In the genomic region with DNA sequence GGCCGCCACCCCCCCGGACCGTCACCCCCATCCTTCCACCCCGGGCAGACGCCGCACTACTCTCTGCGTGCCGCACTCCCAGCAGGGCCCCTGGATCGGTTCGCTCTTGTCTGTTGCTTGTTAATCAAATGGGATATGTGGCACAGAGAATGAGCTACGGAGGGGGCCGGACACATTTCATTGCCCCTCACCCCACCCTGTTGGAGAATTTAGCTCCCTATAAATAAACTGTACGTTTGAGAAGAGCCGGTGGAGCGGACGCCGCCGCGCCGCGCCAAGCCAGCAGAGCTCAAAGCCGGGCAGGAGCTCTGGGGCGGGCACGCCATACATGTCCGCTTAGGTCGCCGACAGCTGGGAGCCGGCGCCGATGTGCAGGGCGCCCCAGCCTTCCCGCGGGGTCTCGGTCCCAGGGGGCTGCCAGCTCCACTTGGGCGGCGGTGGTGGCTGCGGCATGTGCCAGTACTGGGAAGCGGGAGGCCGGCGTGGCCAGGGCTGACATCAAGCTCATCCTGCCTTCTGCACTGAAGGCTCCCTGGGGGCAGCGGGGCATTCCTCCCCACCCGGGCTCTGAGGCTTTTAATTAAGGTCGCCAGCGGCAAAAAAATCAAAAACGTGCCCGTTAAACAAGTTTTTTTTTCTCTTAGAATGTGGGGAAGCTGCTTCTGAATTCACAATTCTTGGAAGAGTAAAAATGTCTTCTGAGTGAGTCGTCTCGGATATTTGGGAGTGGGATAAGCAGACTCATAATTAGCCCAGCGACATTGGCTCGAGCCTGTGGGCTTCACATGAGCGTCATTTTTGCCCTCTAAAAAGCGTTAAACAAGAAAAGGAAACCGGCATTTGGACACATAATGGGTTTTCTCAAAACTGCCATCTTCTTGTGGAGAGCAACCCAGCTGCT, we compare ENCODE assay signal across 10 cellular contexts. TPM values are rescaled to one million over a fixed set of nuclear protein-coding genes. Genes with fewer than 3 reads are reported as not detected.
DNase-seq lines count a peak whose midpoint lies in the region; ATAC-seq and TF ChIP-seq lines count a peak whose summit lies in the region.
"Had no signal": no experiment of that assay in that cellular context is flagged by ENCODE, and none has a peak within 500 bp of the region (broad histone marks: within the 10 kb centered on the region; RNA-seq: fewer than 3 reads in every experiment).

No MANE protein-coding gene starts in this region.

- H3K27ac Mint-ChIP-seq in progenitor cell of endocrine pancreas = no peak overlapping the region
- no peak overlapping the region for H3K27ac Mint-ChIP-seq in activated T-helper 2 cell treated with anti-CD3 and anti-CD28 coated beads, Interferon-gamma antibody, Interleukin-2, Interleukin-4, amounts not matched to agents 10 μg/mL and 5 μg/mL and 100 μg/mL, durations not matched to agents 14 hours and 24 hours and 36 hours
- no peak overlapping the region for H3K27ac Mint-ChIP-seq in Caco-2 (ENCODE audit: unreplicated experiment)

- H3K36me3 ChIP-seq in Panc1 (ENCODE audit: control insufficient read depth, insufficient read depth, low read length) (no peaks in the 10 kb centered on the region), left ventricle myocardium inferior (no peaks in the 10 kb centered on the region), Caco-2 (ENCODE audit: control insufficient read depth, insufficient read depth, low read length) (no peaks in the 10 kb centered on the region)

- H3K27ac ChIP-seq in Panc1 (ENCODE audit: low read length) (no peak overlapping the region), left ventricle myocardium inferior (replicated peaks) (no peak overlapping the region)

- intact Hi-C loops in Panc1 (cut with micrococcal nuclease; ENCODE audit: unreplicated experiment) = loop anchor here (5.0 to 10.0 kb wide), 2 partner anchors 44 to 1106 kb away; no protein-coding TSS in a partner anchor
- intact Hi-C loops in left ventricle myocardium inferior (cut with micrococcal nuclease) = no loop called here
- intact Hi-C loops in activated T-helper 2 cell treated with anti-CD3 and anti-CD28 coated beads, Interferon-gamma antibody, Interleukin-2, Interleukin-4, amounts not matched to agents 10 μg/mL and 5 μg/mL and 100 μg/mL, durations not matched to agents 14 hours and 24 hours and 36 hours (cut with micrococcal nuclease) = no loop called here
- intact Hi-C loops in Caco-2 (cut with micrococcal nuclease; ENCODE audit: unreplicated experiment) = loop anchor here (5.0 kb wide), 1 partner anchor 334 kb away; no protein-coding TSS in a partner anchor

- peak overlapping the region; percentile 1 to 29; a peak in 2 of 4 replicates for H3K4me3 ChIP-seq in Panc1 (ENCODE audit: low read depth in 2 of 2, low read length in 2 of 2)
- peak overlapping the region; percentile 67 for H3K4me3 ChIP-seq in left ventricle myocardium inferior
- no peak overlapping the region for H3K4me3 ChIP-seq in Caco-2 (ENCODE audit: low read depth, low read length)

- TF ChIP-seq CTCF in GM13977 (IDR thresholded peaks at IDR 0.05; ENCODE audit: extremely low read depth, insufficient read depth, missing control alignments) (no peak), Panc1 (IDR thresholded peaks at IDR 0.05) (no peak), left ventricle myocardium inferior (IDR thresholded peaks at IDR 0.05; ENCODE audit: borderline replicate concordance) (no peak), progenitor cell of endocrine pancreas (IDR thresholded peaks at IDR 0.05; ENCODE audit: unreplicated experiment) (no peak), Caco-2 (IDR thresholded peaks at IDR 0.05; ENCODE audit: insufficient read depth in 1 of 2, low read depth in 1 of 2, low read length in 1 of 2, severe bottlenecking in 1 of 2, unreplicated experiment in 1 of 2) (no peak)

- no TSS peak for BruUV-seq in Panc1 (replicated peaks; lab: Mats Ljungman, UMichigan)
- no TSS peak for BruUV-seq in Caco-2 (replicated peaks; lab: Mats Ljungman, UMichigan)

- DNase-seq in GM13977 (ENCODE audit: low spot score) (peak; percentile 26), Panc1 (ENCODE audit: low read depth, low spot score) (no peak), left ventricle myocardium inferior (no peak), progenitor cell of endocrine pancreas (ENCODE audit: low spot score, unreplicated experiment) (no peak), kidney glomerular epithelial cell (lab: John Stamatoyannopoulos, UW) (no peak), Caco-2 (no peak)
- no peak for DNase-seq in activated T-helper 2 cell treated with anti-CD3 and anti-CD28 coated beads, Interferon-gamma antibody, Interleukin-2, Interleukin-4, amounts not matched to agents 10 μg/mL and 5 μg/mL and 100 μg/mL, durations not matched to agents 14 hours and 24 hours and 36 hours (ENCODE audit: low spot score)
- DNase-seq: T-helper 9 cell had no signal

- H3K9me3 Mint-ChIP-seq in progenitor cell of endocrine pancreas (ENCODE audit: low read depth) (peaks cover 5% of the 10 kb centered on the region), Caco-2 (ENCODE audit: unreplicated experiment) (no peaks in the 10 kb centered on the region)
- no peaks in the 10 kb centered on the region for H3K9me3 Mint-ChIP-seq in activated T-helper 2 cell treated with anti-CD3 and anti-CD28 coated beads, Interferon-gamma antibody, Interleukin-2, Interleukin-4, amounts not matched to agents 10 μg/mL and 5 μg/mL and 100 μg/mL, durations not matched to agents 14 hours and 24 hours and 36 hours

- H3K4me3 Mint-ChIP-seq in progenitor cell of endocrine pancreas (ENCODE audit: low read depth) (peak overlapping the region; percentile 70), Caco-2 (ENCODE audit: unreplicated experiment) (no peak overlapping the region)
- no peak overlapping the region for H3K4me3 Mint-ChIP-seq in activated T-helper 2 cell treated with anti-CD3 and anti-CD28 coated beads, Interferon-gamma antibody, Interleukin-2, Interleukin-4, amounts not matched to agents 10 μg/mL and 5 μg/mL and 100 μg/mL, durations not matched to agents 14 hours and 24 hours and 36 hours (ENCODE audit: low read depth)

- ATAC-seq in Panc1 (peak; percentile 49), GM21737 (IDR thresholded peaks at IDR 0.05; ENCODE audit: unreplicated experiment) (no peak)

- no peaks in the 10 kb centered on the region for H3K4me1 ChIP-seq in Panc1 (ENCODE audit: control insufficient read depth, insufficient read depth, low read length)
- peaks cover 28% of the 10 kb centered on the region for H3K4me1 ChIP-seq in left ventricle myocardium inferior
- H3K4me1 ChIP-seq in Caco-2 = no peaks in the 10 kb centered on the region

- H3K36me3 Mint-ChIP-seq in progenitor cell of endocrine pancreas (ENCODE audit: insufficient read depth) (peaks cover 16% of the 10 kb centered on the region), Caco-2 (ENCODE audit: insufficient read depth, unreplicated experiment) (no peaks in the 10 kb centered on the region)
- H3K36me3 Mint-ChIP-seq in activated T-helper 2 cell treated with anti-CD3 and anti-CD28 coated beads, Interferon-gamma antibody, Interleukin-2, Interleukin-4, amounts not matched to agents 10 μg/mL and 5 μg/mL and 100 μg/mL, durations not matched to agents 14 hours and 24 hours and 36 hours (ENCODE audit: low read depth) = no peaks in the 10 kb centered on the region

- H3K9me3 ChIP-seq in Panc1 (ENCODE audit: control insufficient read depth, insufficient read depth, low read depth, low read length) = no peaks in the 10 kb centered on the region
- H3K9me3 ChIP-seq in left ventricle myocardium inferior (replicated peaks) = no peaks in the 10 kb centered on the region
- H3K9me3 ChIP-seq in Caco-2 = no peaks in the 10 kb centered on the region

- H3K27me3 Mint-ChIP-seq in progenitor cell of endocrine pancreas = peaks cover 63% of the 10 kb centered on the region
- peaks cover 54% of the 10 kb centered on the region for H3K27me3 Mint-ChIP-seq in activated T-helper 2 cell treated with anti-CD3 and anti-CD28 coated beads, Interferon-gamma antibody, Interleukin-2, Interleukin-4, amounts not matched to agents 10 μg/mL and 5 μg/mL and 100 μg/mL, durations not matched to agents 14 hours and 24 hours and 36 hours (ENCODE audit: low read depth)
- H3K27me3 Mint-ChIP-seq in Caco-2 (ENCODE audit: insufficient read depth, unreplicated experiment) = peaks cover 11% of the 10 kb centered on the region

- CTCF ChIA-PET in Panc1 (lab: Charles Lee) = no interaction called here
- CTCF ChIA-PET in Caco-2 (lab: Charles Lee) = interaction anchor here (1.9 kb wide), 1 partner anchor 43 kb away, joined by 6 read pairs; no protein-coding TSS in a partner anchor

- H3K27me3 ChIP-seq in Panc1 (ENCODE audit: control insufficient read depth, insufficient read depth, low read length) (peaks cover 10% of the 10 kb centered on the region; the same call in 1 of the 2 replicates), left ventricle myocardium inferior (ENCODE audit: low read depth) (peaks cover 54% of the 10 kb centered on the region), Caco-2 (replicated peaks; ENCODE audit: control insufficient read depth, insufficient read depth, low read length) (no peaks in the 10 kb centered on the region; the same call in 1 of the 2 replicates)

- peaks cover 24% of the 10 kb centered on the region for H3K4me1 Mint-ChIP-seq in progenitor cell of endocrine pancreas (ENCODE audit: low read depth)
- no peaks in the 10 kb centered on the region for H3K4me1 Mint-ChIP-seq in activated T-helper 2 cell treated with anti-CD3 and anti-CD28 coated beads, Interferon-gamma antibody, Interleukin-2, Interleukin-4, amounts not matched to agents 10 μg/mL and 5 μg/mL and 100 μg/mL, durations not matched to agents 14 hours and 24 hours and 36 hours (ENCODE audit: low read depth)
- H3K4me1 Mint-ChIP-seq in Caco-2 (ENCODE audit: low read depth, unreplicated experiment) = peaks cover 5% of the 10 kb centered on the region

- POLR2A ChIA-PET in Panc1 (lab: Charles Lee) (no interaction called here), Caco-2 (lab: Charles Lee) (no interaction called here)

- in situ Hi-C loops in GM13977 (cut with MboI; ENCODE audit: low pct_unique_long_range_greater_than_20kb, low sequenced_read_pairs, unreplicated experiment) (no loop called here), Panc1 (cut with HindIII; ENCODE audit: low pct_unique_long_range_greater_than_20kb, low sequenced_read_pairs) (no loop called here)

RNA-seq across cellular contexts. Expression of a gene that starts 1.1 kb away (rescaled TPM):
- total RNA-seq in Panc1 (2021; ENCODE audit: unreplicated experiment) = 0.08 TPM
- 0.05 TPM for polyA plus RNA-seq in Panc1 (2012; ENCODE audit: insufficient read length)
- total RNA-seq in left ventricle myocardium inferior = 0.38 TPM
- 33.3 and 47.5 TPM in 2 replicates for total RNA-seq in progenitor cell of endocrine pancreas
- not detected in 2 replicates for total RNA-seq in activated T-helper 2 cell treated with anti-CD3 and anti-CD28 coated beads, Interferon-gamma antibody, Interleukin-2, Interleukin-4, amounts not matched to agents 10 μg/mL and 5 μg/mL and 100 μg/mL, durations not matched to agents 14 hours and 24 hours and 36 hours
- 0.11 and 0.14 TPM in 2 replicates for total RNA-seq in Caco-2 (2022)
- total RNA-seq: HT1080 had no signal

Comparison
In these comparisons a context has a peak if more than half of its experiments do, and no peak if none do; other contexts are left out.
1. RNA of a gene that starts 1.1 kb away (total RNA-seq): 33.3 to 47.5 TPM in progenitor cell of endocrine pancreas; 0.38 TPM in left ventricle myocardium inferior (single experiment), 0.11 to 0.14 TPM in Caco-2, 0.08 TPM in Panc1 (single experiment) and not detected in activated T-helper 2 cell treated with anti-CD3 and anti-CD28 coated beads, Interferon-gamma antibody, Interleukin-2, Interleukin-4, amounts not matched to agents 10 μg/mL and 5 μg/mL and 100 μg/mL, durations not matched to agents 14 hours and 24 hours and 36 hours; every median in the first group is over 10 times any median in the second.
2. intact Hi-C loops: an anchor here in Panc1 (5.0 to 10.0 kb wide) and Caco-2 (5.0 kb wide); none called in left ventricle myocardium inferior and activated T-helper 2 cell treated with anti-CD3 and anti-CD28 coated beads, Interferon-gamma antibody, Interleukin-2, Interleukin-4, amounts not matched to agents 10 μg/mL and 5 μg/mL and 100 μg/mL, durations not matched to agents 14 hours and 24 hours and 36 hours.